18 cellular contexts compared by ENCODE assay signal in genomic region chr7:95335093-95335492, GRCh38. TPM values are rescaled to one million over a fixed set of nuclear protein-coding genes. Genes with fewer than 3 reads are reported as not detected.
DNase-seq lines count a peak whose midpoint lies in the region; ATAC-seq and TF ChIP-seq lines count a peak whose summit lies in the region.
"Had no signal": no experiment of that assay in that cellular context is flagged by ENCODE, and none has a peak within 500 bp of the region (broad histone marks: within the 10 kb centered on the region; RNA-seq: fewer than 3 reads in every experiment).

No MANE protein-coding gene starts in this region.

- no peaks in the 10 kb centered on the region for H4K20me1 ChIP-seq in PC-3 (ENCODE audit: low read length)

- H3K79me2 ChIP-seq in PC-3 (ENCODE audit: low read length), result no peaks in the 10 kb centered on the region

- no peaks in the 10 kb centered on the region for H3K36me3 ChIP-seq in PC-3 (ENCODE audit: low read depth, low read length)
- H3K36me3 ChIP-seq: gastrocnemius medialis, HAP-1 had no signal

- intact Hi-C loops in PC-3 (cut with micrococcal nuclease), result no loop called here
- intact Hi-C loops in lower leg skin (cut with DNase I; ENCODE audit: low total_unique reads), result no loop called here

- H3K4me3 ChIP-seq in PC-3 (ENCODE audit: low read length) (no peak overlapping the region), lower leg skin (ENCODE audit: low read depth, poor library complexity, severe bottlenecking) (no peak overlapping the region)
- H3K4me3 ChIP-seq: gastrocnemius medialis, HAP-1 had no signal

- no peak overlapping the region for H3K4me2 ChIP-seq in PC-3 (ENCODE audit: low read length)

- CTCF ChIA-PET in PC-3 (lab: Charles Lee), result no interaction called here

- H3K9me2 ChIP-seq in PC-3 (replicated peaks; ENCODE audit: low read length), result no peaks in the 10 kb centered on the region

- in situ Hi-C loops in Caki2 (cut with HindIII; ENCODE audit: low pct_unique_long_range_greater_than_20kb, low sequenced_read_pairs), result no loop called here

- no peak for TF ChIP-seq CTCF in PC-3 (conservative IDR thresholded peaks at IDR 0.05; ENCODE audit: low read depth, low read length)
- TF ChIP-seq CTCF in lower leg skin (IDR thresholded peaks at IDR 0.05), result no peak

- no peaks in the 10 kb centered on the region for H3F3A ChIP-seq in PC-3 (ENCODE audit: low read length, unreplicated experiment)

- no peak for TF ChIP-seq POLR2A in lower leg skin (IDR thresholded peaks at IDR 0.05)

- H3K9me3 ChIP-seq in PC-3 (ENCODE audit: low read length), result no peaks in the 10 kb centered on the region
- H3K9me3 ChIP-seq: gastrocnemius medialis, HAP-1 had no signal

- no TSS peak for BruUV-seq in PC-3 (replicated peaks; lab: Mats Ljungman, UMichigan)

- H3K27ac ChIP-seq in PC-3 (ENCODE audit: low read length) (no peak overlapping the region), epithelial cell of prostate (no peak overlapping the region)
- H3K27ac ChIP-seq: gastrocnemius medialis had no signal

- DNase-seq in Caki2 (ENCODE audit: low read depth), result peak; percentile 5
- DNase-seq in PC-3, result peak; percentile 49
- DNase-seq in epithelial cell of prostate (ENCODE audit: low read depth, low spot score), result peak; percentile 12
- DNase-seq in non-pigmented ciliary epithelial cell (ENCODE audit: low read depth), result peak; percentile 56
- DNase-seq in activated T-cell treated with anti-CD3 and anti-CD28 coated beads, Interleukin-2, amount 50 U/mL, for 1 hour, result no peak
- DNase-seq in activated CD4-positive, alpha-beta T cell treated with anti-CD3 and anti-CD28 coated beads for 48 hours, result no peak
- no peak for DNase-seq in CD1c-positive myeloid dendritic cell (ENCODE audit: extremely low spot score)
- DNase-seq in lower leg skin (ENCODE audit: low spot score in 2 of 2), result no peak
- DNase-seq: activated naive CD8-positive, alpha-beta T cell treated with anti-CD3 and anti-CD28 coated beads, Interleukin-2, amount 10 ng/mL, durations not matched to agents 7 days and 5 days; CD4-positive, alpha-beta memory T cell; gastrocnemius medialis; GF-D8; NCI-H1048; stimulated activated CD4-positive, alpha-beta T cell treated with anti-CD3 and anti-CD28 coated beads, Interleukin-2, amount 100 ng/mL, for 48 hours; stimulated activated naive B cell treated with anti-CD40 and anti-IgM and Interleukin-4, amounts not matched to agents 10 μg/mL and 1 μg/mL and 100 μg/mL, for 72 hours; SW 1271 had no signal

- no peak overlapping the region for H2AFZ ChIP-seq in PC-3 (ENCODE audit: low read length)

- no peaks in the 10 kb centered on the region for H3K27me3 ChIP-seq in PC-3 (ENCODE audit: low read length)
- H3K27me3 ChIP-seq: gastrocnemius medialis had no signal

- peak; percentile 60 for ATAC-seq in PC-3
- ATAC-seq: gastrocnemius medialis; stimulated activated naive B cell treated with anti-CD40 and anti-IgM and Interleukin-4, amounts not matched to agents 10 μg/mL and 1 μg/mL and 100 μg/mL, for 72 hours had no signal

- peaks cover 5% of the 10 kb centered on the region; the same call in 1 of the 2 replicates for H3K4me1 ChIP-seq in PC-3 (ENCODE audit: insufficient read depth, low read length)
- H3K4me1 ChIP-seq: gastrocnemius medialis had no signal

- POLR2A ChIA-PET in PC-3 (lab: Charles Lee; ENCODE audit: unreplicated experiment), result no interaction called here

- H3K9ac ChIP-seq in PC-3 (ENCODE audit: low read length), result no peak overlapping the region

RNA-seq across cellular contexts. Expression of gene PON1, which starts 10.8 kb away (rescaled TPM):
- not detected in 2 replicates for total RNA-seq in Caki2 (2014; rRNA removed; shearing (Covaris generic); ENCODE audit: low replicate concordance)
- not detected in 2 replicates for total RNA-seq in PC-3 (2014; rRNA removed)
- total RNA-seq in lower leg skin, result 1 to 10 TPM in 1 of 4 donors, under 1 TPM in 1, not detected in 2; 0.52 to 1.4 TPM
- total RNA-seq: activated naive CD8-positive, alpha-beta T cell treated with anti-CD3 and anti-CD28 coated beads, Interleukin-2, amount 10 ng/mL, durations not matched to agents 7 days and 5 days; CD4-positive, alpha-beta memory T cell; pulmonary artery endothelial cell had no signal

Comparison
In these comparisons a context has a peak if more than half of its experiments do, and no peak if none do; other contexts are left out.
1. DNase-seq: peak in Caki2 (single experiment), PC-3 (single experiment), epithelial cell of prostate (single experiment) and non-pigmented ciliary epithelial cell (single experiment); none in activated T-cell treated with anti-CD3 and anti-CD28 coated beads, Interleukin-2, amount 50 U/mL, for 1 hour (single experiment), activated CD4-positive, alpha-beta T cell treated with anti-CD3 and anti-CD28 coated beads for 48 hours (single experiment), CD1c-positive myeloid dendritic cell (single experiment) and lower leg skin (0 of 2).